In genomic region chr7:39810204-39810642, GRCh38 we compare ENCODE assay signal across 24 cellular contexts.
DNase-seq lines count a peak whose midpoint lies in the region; ATAC-seq, FAIRE-seq and TF ChIP-seq lines count a peak whose summit lies in the region.
"Had no signal": no experiment of that assay in that cellular context is flagged by ENCODE, and none has a peak within 500 bp of the region (broad histone marks: within the 10 kb centered on the region; RNA-seq: fewer than 3 reads in every experiment).

No MANE protein-coding gene starts in this region.

- no TSS peak for BruUV-seq in Caco-2 (replicated peaks; lab: Mats Ljungman, UMichigan)

- H3K9me3 ChIP-seq in Caco-2 (no peaks in the 10 kb centered on the region), keratinocyte (ENCODE audit: control insufficient read depth, low read depth, low read length) (no peaks in the 10 kb centered on the region)
- H3K9me3 ChIP-seq: mucosa of descending colon, Peyer's patch, prostate gland, thoracic aorta had no signal

- H3K4me3 ChIP-seq in Caco-2 (ENCODE audit: low read depth, low read length) (no peak overlapping the region), bronchial epithelial cell (ENCODE audit: low read depth, low read length) (no peak overlapping the region), keratinocyte (ENCODE audit: control insufficient read depth in 2 of 3, extremely low read depth in 1 of 3, insufficient read depth in 2 of 3, low read depth in 1 of 3, low read length in 3 of 3) (no peak overlapping the region)
- H3K4me3 ChIP-seq: mucosa of descending colon, Peyer's patch, prostate gland, thoracic aorta had no signal

- H2AFZ ChIP-seq in keratinocyte (ENCODE audit: control insufficient read depth, low read length), result no peak overlapping the region

- H3K27ac ChIP-seq in keratinocyte (ENCODE audit: control insufficient read depth, insufficient read depth, low read length), result no peak overlapping the region
- H3K27ac ChIP-seq: HL-60, Peyer's patch, prostate gland, thoracic aorta had no signal

- dilution Hi-C loops in keratinocyte (cut with MboI; ENCODE audit: extremely low pct_ligation_motif_present, low sequenced_read_pairs), result no loop called here

- H3K27me3 Mint-ChIP-seq in Caco-2 (ENCODE audit: insufficient read depth, unreplicated experiment), result peaks cover 16% of the 10 kb centered on the region
- peaks cover 17% of the 10 kb centered on the region for H3K27me3 Mint-ChIP-seq in progenitor cell of endocrine pancreas

- no peaks in the 10 kb centered on the region for H3K79me2 ChIP-seq in keratinocyte (ENCODE audit: control insufficient read depth, insufficient read depth, low read length)

- TF ChIP-seq CTCF in Caco-2 (IDR thresholded peaks at IDR 0.05; ENCODE audit: insufficient read depth in 1 of 2, low read depth in 1 of 2, low read length in 1 of 2, severe bottlenecking in 1 of 2, unreplicated experiment in 1 of 2) (peak in 1 of 2 experiments; percentile 10), bronchial epithelial cell (IDR thresholded peaks at IDR 0.05; ENCODE audit: insufficient read depth, low read length, severe bottlenecking) (peak; percentile 23), keratinocyte (optimal IDR thresholded peaks at IDR 0.05 in 1 of 3, IDR thresholded peaks at IDR 0.05 in 1 of 3, conservative IDR thresholded peaks at IDR 0.05 in 1 of 3; ENCODE audit: extremely low read depth in 1 of 3, insufficient read depth in 2 of 3, low read length in 3 of 3) (peak; percentile 15 to 31 (median 15)), progenitor cell of endocrine pancreas (IDR thresholded peaks at IDR 0.05; ENCODE audit: unreplicated experiment) (no peak)

- DNase-seq in Caco-2, result peak in 1 of 2 experiments; percentile 36
- peak; percentile 90 for DNase-seq in OCI-M1 (lab: John Stamatoyannopoulos, UW)
- peak; percentile 24 for DNase-seq in bronchial epithelial cell (ENCODE audit: low read depth)
- no peak for DNase-seq in keratinocyte (ENCODE audit: low read depth, low spot score)
- DNase-seq in NCI-H526 (lab: John Stamatoyannopoulos, UW), result no peak
- DNase-seq in progenitor cell of endocrine pancreas (ENCODE audit: low spot score, unreplicated experiment), result no peak
- no peak for DNase-seq in stimulated activated effector memory CD8-positive, alpha-beta T cell treated with anti-CD3 and anti-CD28 coated beads, Interleukin-12 subunit alpha, Interleukin-12 subunit beta, amount 100 ng/mL, for 72 hours (ENCODE audit: low spot score in 2 of 2)
- DNase-seq: activated naive CD4-positive, alpha-beta T cell treated with anti-CD3 and anti-CD28 coated beads, Interleukin-2, amount 50 U/mL, for 16 hours; activated T-cell treated with anti-CD3 and anti-CD28 coated beads, Interleukin-2, amount 50 U/mL, for 48 hours; anterior cingulate cortex; central memory CD4-positive, alpha-beta T cell; DND-41; left ventricle myocardium superior; mucosa of descending colon; NCI-H1694; Peyer's patch; stimulated activated CD4-positive, alpha-beta T cell treated with anti-CD3 and anti-CD28 coated beads, Interleukin-1b, Interleukin-23, amount 100 ng/mL, for 48 hours; stimulated activated naive B cell treated with anti-CD40 and anti-IgM and Interleukin-4, amounts not matched to agents 10 μg/mL and 1 μg/mL and 100 μg/mL, for 72 hours; T-helper 9 cell had no signal

- no peaks in the 10 kb centered on the region for H3K9me1 ChIP-seq in keratinocyte (ENCODE audit: control insufficient read depth, extremely low read depth, insufficient read depth, low read length)

- no peaks in the 10 kb centered on the region for H3K9me3 Mint-ChIP-seq in Caco-2 (ENCODE audit: unreplicated experiment)
- H3K9me3 Mint-ChIP-seq in progenitor cell of endocrine pancreas (ENCODE audit: low read depth), result no peaks in the 10 kb centered on the region
- H3K9me3 Mint-ChIP-seq in stimulated activated effector memory CD8-positive, alpha-beta T cell treated with anti-CD3 and anti-CD28 coated beads, Interleukin-12 subunit alpha, Interleukin-12 subunit beta, amount 100 ng/mL, for 72 hours, result no peaks in the 10 kb centered on the region
- H3K9me3 Mint-ChIP-seq: HFFc6; stimulated activated naive B cell treated with anti-CD40 and anti-IgM and Interleukin-4, amounts not matched to agents 10 μg/mL and 1 μg/mL and 100 μg/mL, for 72 hours had no signal

- H3K4me1 Mint-ChIP-seq in Caco-2 (ENCODE audit: low read depth, unreplicated experiment) (no peaks in the 10 kb centered on the region), progenitor cell of endocrine pancreas (ENCODE audit: low read depth) (peaks cover 3% of the 10 kb centered on the region)
- no peaks in the 10 kb centered on the region for H3K4me1 Mint-ChIP-seq in stimulated activated effector memory CD8-positive, alpha-beta T cell treated with anti-CD3 and anti-CD28 coated beads, Interleukin-12 subunit alpha, Interleukin-12 subunit beta, amount 100 ng/mL, for 72 hours

- ATAC-seq in GM21737 (IDR thresholded peaks at IDR 0.05; ENCODE audit: unreplicated experiment), result no peak
- ATAC-seq in stimulated activated effector memory CD8-positive, alpha-beta T cell treated with anti-CD3 and anti-CD28 coated beads, Interleukin-12 subunit alpha, Interleukin-12 subunit beta, amount 100 ng/mL, for 72 hours, result no peak
- ATAC-seq: left ventricle myocardium superior; mucosa of descending colon; stimulated activated naive B cell treated with anti-CD40 and anti-IgM and Interleukin-4, amounts not matched to agents 10 μg/mL and 1 μg/mL and 100 μg/mL, for 72 hours had no signal

- no peak overlapping the region for H3K27ac Mint-ChIP-seq in Caco-2 (ENCODE audit: unreplicated experiment)
- no peak overlapping the region for H3K27ac Mint-ChIP-seq in progenitor cell of endocrine pancreas
- H3K27ac Mint-ChIP-seq in stimulated activated effector memory CD8-positive, alpha-beta T cell treated with anti-CD3 and anti-CD28 coated beads, Interleukin-12 subunit alpha, Interleukin-12 subunit beta, amount 100 ng/mL, for 72 hours, result no peak overlapping the region
- H3K27ac Mint-ChIP-seq: HFFc6; stimulated activated naive B cell treated with anti-CD40 and anti-IgM and Interleukin-4, amounts not matched to agents 10 μg/mL and 1 μg/mL and 100 μg/mL, for 72 hours had no signal

- H3K4me1 ChIP-seq in Caco-2 (no peaks in the 10 kb centered on the region), keratinocyte (ENCODE audit: control insufficient read depth, extremely low read depth, insufficient read depth, low read length) (peaks cover 14% of the 10 kb centered on the region)
- H3K4me1 ChIP-seq: Peyer's patch, prostate gland had no signal

- intact Hi-C loops in Caco-2 (cut with micrococcal nuclease; ENCODE audit: unreplicated experiment), result no loop called here

- H3K36me3 Mint-ChIP-seq in Caco-2 (ENCODE audit: insufficient read depth, unreplicated experiment) (no peaks in the 10 kb centered on the region), progenitor cell of endocrine pancreas (ENCODE audit: insufficient read depth) (no peaks in the 10 kb centered on the region)
- no peaks in the 10 kb centered on the region for H3K36me3 Mint-ChIP-seq in stimulated activated effector memory CD8-positive, alpha-beta T cell treated with anti-CD3 and anti-CD28 coated beads, Interleukin-12 subunit alpha, Interleukin-12 subunit beta, amount 100 ng/mL, for 72 hours
- H3K36me3 Mint-ChIP-seq: stimulated activated naive B cell treated with anti-CD40 and anti-IgM and Interleukin-4, amounts not matched to agents 10 μg/mL and 1 μg/mL and 100 μg/mL, for 72 hours had no signal

- POLR2A ChIA-PET in Caco-2 (lab: Charles Lee), result no interaction called here

- H3K4me2 ChIP-seq in keratinocyte (ENCODE audit: control insufficient read depth, extremely low read depth, insufficient read depth, low read depth, low read length), result peak overlapping the region; percentile 75

- no peaks in the 10 kb centered on the region for H3K27me3 ChIP-seq in Caco-2 (replicated peaks; ENCODE audit: control insufficient read depth, insufficient read depth, low read length)
- H3K27me3 ChIP-seq in bronchial epithelial cell (ENCODE audit: control insufficient read depth, insufficient read depth, low read length), result peaks cover 3% of the 10 kb centered on the region
- peaks cover 1% of the 10 kb centered on the region for H3K27me3 ChIP-seq in keratinocyte (ENCODE audit: control insufficient read depth, extremely low read depth, insufficient read depth, low read length)
- H3K27me3 ChIP-seq: Peyer's patch had no signal

- H4K20me1 ChIP-seq in keratinocyte (ENCODE audit: control insufficient read depth, extremely low read depth, insufficient read depth, low read length), result no peaks in the 10 kb centered on the region

- no peaks in the 10 kb centered on the region for H3K36me3 ChIP-seq in Caco-2 (ENCODE audit: control insufficient read depth, insufficient read depth, low read length)
- H3K36me3 ChIP-seq in bronchial epithelial cell (ENCODE audit: control insufficient read depth, insufficient read depth, low read length), result no peaks in the 10 kb centered on the region
- H3K36me3 ChIP-seq in keratinocyte (ENCODE audit: control insufficient read depth in 2 of 2, extremely low read depth in 1 of 2, insufficient read depth in 2 of 2, low read length in 2 of 2), result no peaks in the 10 kb centered on the region
- H3K36me3 ChIP-seq: Peyer's patch, prostate gland, thoracic aorta had no signal

- CTCF ChIA-PET in Caco-2 (lab: Charles Lee), result interaction anchor here (0.5 to 1.1 kb wide), 3 partner anchors 22 to 298 kb away, joined by 3 to 4 read pairs (median 4); no protein-coding TSS in a partner anchor

- no peak overlapping the region for H3K9ac ChIP-seq in keratinocyte (ENCODE audit: control insufficient read depth, extremely low read depth, insufficient read depth, low read length)

- H3K4me3 Mint-ChIP-seq in Caco-2 (ENCODE audit: unreplicated experiment) (peak overlapping the region; percentile 22), progenitor cell of endocrine pancreas (ENCODE audit: low read depth) (no peak overlapping the region)
- no peak overlapping the region for H3K4me3 Mint-ChIP-seq in stimulated activated effector memory CD8-positive, alpha-beta T cell treated with anti-CD3 and anti-CD28 coated beads, Interleukin-12 subunit alpha, Interleukin-12 subunit beta, amount 100 ng/mL, for 72 hours
- H3K4me3 Mint-ChIP-seq: HFFc6; stimulated activated naive B cell treated with anti-CD40 and anti-IgM and Interleukin-4, amounts not matched to agents 10 μg/mL and 1 μg/mL and 100 μg/mL, for 72 hours had no signal

- no peak for FAIRE-seq in bronchial epithelial cell (lab: Jason Lieb, UNC)
- no peak for FAIRE-seq in keratinocyte (lab: Jason Lieb, UNC)

Comparison
In these comparisons a context has a peak if more than half of its experiments do, and no peak if none do; other contexts are left out.
1. DNase-seq: peak in OCI-M1 (single experiment) and bronchial epithelial cell (single experiment); none in keratinocyte (single experiment), NCI-H526 (0 of 2), progenitor cell of endocrine pancreas (single experiment) and stimulated activated effector memory CD8-positive, alpha-beta T cell treated with anti-CD3 and anti-CD28 coated beads, Interleukin-12 subunit alpha, Interleukin-12 subunit beta, amount 100 ng/mL, for 72 hours (0 of 2).